Comparison of ENCODE assay signal across 24 cellular contexts in the genomic region with DNA sequence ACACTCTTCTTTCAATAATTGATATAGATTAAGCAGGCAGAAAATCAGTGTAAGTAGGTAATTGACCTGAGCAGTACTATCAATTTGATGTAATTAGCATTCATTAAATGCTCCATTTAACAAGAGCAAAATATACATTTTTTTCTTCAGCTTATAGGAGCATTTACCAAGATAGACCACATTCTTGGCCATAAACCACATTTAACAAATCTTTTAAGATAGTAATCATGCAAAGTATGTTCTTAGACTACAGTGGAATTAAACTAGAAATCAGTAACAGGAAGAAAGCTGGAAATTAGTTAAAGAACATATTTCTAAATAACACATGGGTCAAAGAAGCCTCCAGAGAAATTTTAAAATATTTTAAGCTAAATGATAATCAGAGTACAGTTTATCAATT.
"Had no signal": no experiment of that assay in that cellular context is flagged by ENCODE, and none has a peak within 500 bp of the region (broad histone marks: within the 10 kb centered on the region; RNA-seq: fewer than 3 reads in every experiment).

No MANE protein-coding gene starts in this region.

- H3K27me3 Mint-ChIP-seq: dendritic cell treated with granulocyte-macrophage colony-stimulating factor and Interleukin-4, amounts not matched to agents 40 ng/mL and 50 ng/mL, for 4 days; effector memory CD8-positive, alpha-beta T cell had no signal

- FAIRE-seq: keratinocyte had no signal

- H3K27ac Mint-ChIP-seq: dendritic cell treated with granulocyte-macrophage colony-stimulating factor and Interleukin-4, amounts not matched to agents 40 ng/mL and 50 ng/mL, for 4 days; effector memory CD8-positive, alpha-beta T cell; endodermal cell had no signal

- H3K9me3 ChIP-seq: colonic mucosa, esophagus squamous epithelium, lower lobe of right lung had no signal

- H3K4me3 ChIP-seq: colonic mucosa, esophagus squamous epithelium, gastrocnemius medialis, heart right ventricle, left lung, lower lobe of right lung had no signal

- ATAC-seq: effector memory CD8-positive, alpha-beta T cell; esophagus mucosa; gastrocnemius medialis; heart right ventricle; left cardiac atrium; left lung; left ventricle myocardium superior; lower lobe of right lung had no signal

- DNase-seq: colonic mucosa; cortex of kidney; effector CD8-positive, alpha-beta T cell; effector memory CD8-positive, alpha-beta T cell; endodermal cell; erythroblast; esophagus squamous epithelium; foreskin fibroblast; foreskin melanocyte; gastrocnemius medialis; glutamatergic neuron; head of caudate nucleus; heart right ventricle; hippocampal formation; left cardiac atrium; left lung; left ventricle myocardium superior; lower lobe of right lung; mesenchymal stem cell; midbrain had no signal

- H3K4me1 ChIP-seq: colonic mucosa, esophagus squamous epithelium, gastrocnemius medialis, heart right ventricle, left lung, lower lobe of right lung had no signal

- H3K36me3 ChIP-seq: colonic mucosa, esophagus squamous epithelium, gastrocnemius medialis, heart right ventricle, left lung, lower lobe of right lung had no signal

- H3K27me3 ChIP-seq: colonic mucosa, esophagus squamous epithelium, gastrocnemius medialis, heart right ventricle, left lung had no signal

- H3K9me3 Mint-ChIP-seq: dendritic cell treated with granulocyte-macrophage colony-stimulating factor and Interleukin-4, amounts not matched to agents 40 ng/mL and 50 ng/mL, for 4 days; effector memory CD8-positive, alpha-beta T cell had no signal

- H3K4me3 Mint-ChIP-seq: dendritic cell treated with granulocyte-macrophage colony-stimulating factor and Interleukin-4, amounts not matched to agents 40 ng/mL and 50 ng/mL, for 4 days; effector memory CD8-positive, alpha-beta T cell; endodermal cell had no signal

- H3K27ac ChIP-seq: colonic mucosa, epithelial cell of prostate, esophagus squamous epithelium, gastrocnemius medialis, heart right ventricle, left lung, lower lobe of right lung had no signal
